9 cellular contexts compared by ENCODE assay signal in the genomic region with DNA sequence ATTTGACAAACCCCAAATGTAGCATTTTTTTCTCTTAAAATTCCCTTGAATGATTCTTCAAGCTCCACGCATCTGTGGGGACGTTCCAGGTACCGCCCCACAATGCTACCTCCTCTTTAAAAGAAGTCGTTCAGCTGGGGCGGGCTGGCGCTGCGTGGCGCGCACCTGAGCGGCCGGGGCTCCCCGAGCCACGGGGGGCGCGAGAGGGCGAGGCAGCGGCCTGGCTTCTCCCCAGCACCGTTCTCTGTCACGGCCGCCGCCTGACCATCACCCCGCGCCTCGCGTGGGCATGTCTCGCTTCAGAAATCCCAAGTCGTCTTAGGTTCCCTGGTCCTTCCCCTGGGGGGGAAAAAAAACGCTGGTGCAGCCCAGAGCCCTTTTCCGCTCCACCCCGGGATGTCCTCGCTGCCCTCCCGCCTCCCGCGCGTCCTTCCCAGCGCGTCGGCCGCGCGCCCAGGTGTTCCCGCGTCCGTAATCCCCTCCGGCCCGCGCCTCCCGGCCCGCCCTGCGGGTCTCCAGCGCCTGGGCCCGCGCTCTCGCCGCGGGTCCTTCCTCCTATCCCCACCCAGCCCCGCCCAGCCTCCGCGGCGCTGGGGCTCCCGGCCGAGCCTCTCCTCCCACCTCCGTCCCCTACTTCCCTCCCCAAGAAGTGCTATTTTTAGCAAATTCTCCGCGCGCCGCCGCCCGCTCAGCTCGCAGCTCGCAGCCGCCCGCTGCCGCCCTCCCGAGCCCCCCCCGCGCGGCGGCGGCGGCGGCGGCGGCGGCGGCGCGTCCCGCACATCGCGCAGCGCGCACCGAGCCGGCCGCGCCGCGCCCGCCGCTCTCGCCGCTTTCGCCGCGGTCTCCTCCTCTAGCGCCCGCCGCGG. TPM values are rescaled to one million over a fixed set of nuclear protein-coding genes. Genes with fewer than 3 reads are reported as not detected.
DNase-seq lines count a peak whose midpoint lies in the region; ATAC-seq and TF ChIP-seq lines count a peak whose summit lies in the region.
"Had no signal": no experiment of that assay in that cellular context is flagged by ENCODE, and none has a peak within 500 bp of the region (broad histone marks: within the 10 kb centered on the region; RNA-seq: fewer than 3 reads in every experiment).

No MANE protein-coding gene starts in this region.

- peaks cover 5% of the 10 kb centered on the region; the same call in 1 of the 2 replicates for H3K36me3 Mint-ChIP-seq in WTC11
- H3K36me3 Mint-ChIP-seq in neural progenitor cell: peaks cover 2% of the 10 kb centered on the region

- H4K20me1 ChIP-seq in neural progenitor cell (ENCODE audit: low read depth): peaks cover 3% of the 10 kb centered on the region

- peak in 1 of 2 donors; percentile 41 for TF ChIP-seq POLR2A in gastroesophageal sphincter (IDR thresholded peaks at IDR 0.05)

- WGBS in gastroesophageal sphincter (ENCODE audit: low coverage in 1 of 2), 2 donors: 0 to 17% methylated on average over 1 to 6 of the region's 110 CpGs

- peak; percentile 47 for DNase-seq in ELR (ENCODE audit: low read depth)
- peak; percentile 36 for DNase-seq in WTC11 (ENCODE audit: low spot score)
- peak; percentile 80 for DNase-seq in neural progenitor cell (ENCODE audit: low spot score)
- DNase-seq in NCI-H526 treated with DMSO at 0.1 percent for 48 hours (lab: John Stamatoyannopoulos, UW): no peak
- no peak for DNase-seq in HPDE6-E6E7 (ENCODE audit: extremely low spot score)

- H3K4me3 Mint-ChIP-seq in WTC11 (peak overlapping the region; percentile 82), neural progenitor cell (peak overlapping the region; percentile 90)

- H3K9me3 ChIP-seq in gastroesophageal sphincter (peaks cover 0 to 8% (median 0%) of the 10 kb centered on the region in 3 donors), neural progenitor cell (ENCODE audit: low read depth) (no peaks in the 10 kb centered on the region)

- CTCF ChIA-PET in WTC11 (lab: Charles Lee): interaction anchor here (0.7 to 1.6 kb wide), 3 partner anchors 22 to 380 kb away, joined by 3 to 5 read pairs (median 4); no protein-coding TSS in a partner anchor

- peaks cover 13% of the 10 kb centered on the region for H3K4me1 Mint-ChIP-seq in WTC11
- H3K4me1 Mint-ChIP-seq in neural progenitor cell: peaks cover 13% of the 10 kb centered on the region

- peak overlapping the region; percentile 81 to 98 for H3K4me3 ChIP-seq in gastroesophageal sphincter
- peak overlapping the region; percentile 69 for H3K4me3 ChIP-seq in neural progenitor cell

- POLR2A ChIA-PET in WTC11 (lab: Charles Lee): no interaction called here

- H3K4me2 ChIP-seq in neural progenitor cell: peak overlapping the region; percentile 96

- H3K27me3 Mint-ChIP-seq in WTC11 (ENCODE audit: low read depth) (peaks cover 51% of the 10 kb centered on the region), neural progenitor cell (ENCODE audit: insufficient read depth, low read depth) (peaks cover 18% of the 10 kb centered on the region)

- peak overlapping the region; percentile 98 for H2AFZ ChIP-seq in neural progenitor cell (replicated peaks)

- H3K4me1 ChIP-seq in gastroesophageal sphincter: peaks cover 0 to 18% (median 8%) of the 10 kb centered on the region in 3 donors
- H3K4me1 ChIP-seq in neural progenitor cell: no peaks in the 10 kb centered on the region

- no peak overlapping the region for H3K27ac Mint-ChIP-seq in WTC11
- no peak overlapping the region for H3K27ac Mint-ChIP-seq in neural progenitor cell

- H3F3A ChIP-seq in neural progenitor cell (ENCODE audit: low read depth): peaks cover 23% of the 10 kb centered on the region

- peak; percentile 39 for ATAC-seq in HG03175 (IDR thresholded peaks at IDR 0.05; ENCODE audit: unreplicated experiment)
- ATAC-seq in WTC11: peak; percentile 53
- ATAC-seq in gastroesophageal sphincter: peak; percentile 86
- ATAC-seq in GM18861 (IDR thresholded peaks at IDR 0.05; ENCODE audit: unreplicated experiment): no peak

- H3K27ac ChIP-seq in gastroesophageal sphincter (peak overlapping the region; percentile 88 to 94 (median 90)), neural progenitor cell (no peak overlapping the region)

- H3K36me3 ChIP-seq in gastroesophageal sphincter (no peaks in the 10 kb centered on the region), neural progenitor cell (no peaks in the 10 kb centered on the region)

- TF ChIP-seq CTCF in WTC11 (IDR thresholded peaks at IDR 0.05) (no peak), gastroesophageal sphincter (IDR thresholded peaks at IDR 0.05) (peak in 3 of 4 experiments; percentile 9 to 59 (median 29)), neural progenitor cell (IDR thresholded peaks at IDR 0.05) (no peak)

- no peak for TF ChIP-seq EP300 in gastroesophageal sphincter (IDR thresholded peaks at IDR 0.05)

- H3K79me2 ChIP-seq in neural progenitor cell (ENCODE audit: low read depth): no peaks in the 10 kb centered on the region

- H3K9ac ChIP-seq in neural progenitor cell: no peak overlapping the region

- H3K27me3 ChIP-seq in gastroesophageal sphincter (no peaks in the 10 kb centered on the region), neural progenitor cell (peaks cover 54% of the 10 kb centered on the region)

- H3K9me3 Mint-ChIP-seq in WTC11: peaks cover 7% of the 10 kb centered on the region
- peaks cover 16% of the 10 kb centered on the region for H3K9me3 Mint-ChIP-seq in neural progenitor cell

TF ChIP-seq in WTC11, 78 proteins besides CTCF, POLR2A, EP300 and RAD21 (continues in another document):
- TF ChIP-seq, protein P1, sequence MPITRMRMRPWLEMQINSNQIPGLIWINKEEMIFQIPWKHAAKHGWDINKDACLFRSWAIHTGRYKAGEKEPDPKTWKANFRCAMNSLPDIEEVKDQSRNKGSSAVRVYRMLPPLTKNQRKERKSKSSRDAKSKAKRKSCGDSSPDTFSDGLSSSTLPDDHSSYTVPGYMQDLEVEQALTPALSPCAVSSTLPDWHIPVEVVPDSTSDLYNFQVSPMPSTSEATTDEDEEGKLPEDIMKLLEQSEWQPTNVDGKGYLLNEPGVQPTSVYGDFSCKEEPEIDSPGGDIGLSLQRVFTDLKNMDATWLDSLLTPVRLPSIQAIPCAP (CRISPR knock-in tag; IDR thresholded peaks at IDR 0.05): no peak
- TF ChIP-seq, protein P2, sequence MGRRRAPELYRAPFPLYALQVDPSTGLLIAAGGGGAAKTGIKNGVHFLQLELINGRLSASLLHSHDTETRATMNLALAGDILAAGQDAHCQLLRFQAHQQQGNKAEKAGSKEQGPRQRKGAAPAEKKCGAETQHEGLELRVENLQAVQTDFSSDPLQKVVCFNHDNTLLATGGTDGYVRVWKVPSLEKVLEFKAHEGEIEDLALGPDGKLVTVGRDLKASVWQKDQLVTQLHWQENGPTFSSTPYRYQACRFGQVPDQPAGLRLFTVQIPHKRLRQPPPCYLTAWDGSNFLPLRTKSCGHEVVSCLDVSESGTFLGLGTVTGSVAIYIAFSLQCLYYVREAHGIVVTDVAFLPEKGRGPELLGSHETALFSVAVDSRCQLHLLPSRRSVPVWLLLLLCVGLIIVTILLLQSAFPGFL (CRISPR knock-in tag; IDR thresholded peaks at IDR 0.05; ENCODE audit: borderline replicate concordance): no peak
- TF ChIP-seq RELA (CRISPR knock-in tag; IDR thresholded peaks at IDR 0.05; ENCODE audit: borderline replicate concordance) (no peak), SP1 (CRISPR knock-in tag; conservative IDR thresholded peaks at IDR 0.05) (0 out of 2 replicates have a peak, but pooled peaks have one; percentile 21), ZNF396 (CRISPR knock-in tag; IDR thresholded peaks at IDR 0.05; ENCODE audit: borderline replicate concordance) (no peak), TP53 (CRISPR knock-in tag; IDR thresholded peaks at IDR 0.05) (no peak)
- TF ChIP-seq, protein P3, sequence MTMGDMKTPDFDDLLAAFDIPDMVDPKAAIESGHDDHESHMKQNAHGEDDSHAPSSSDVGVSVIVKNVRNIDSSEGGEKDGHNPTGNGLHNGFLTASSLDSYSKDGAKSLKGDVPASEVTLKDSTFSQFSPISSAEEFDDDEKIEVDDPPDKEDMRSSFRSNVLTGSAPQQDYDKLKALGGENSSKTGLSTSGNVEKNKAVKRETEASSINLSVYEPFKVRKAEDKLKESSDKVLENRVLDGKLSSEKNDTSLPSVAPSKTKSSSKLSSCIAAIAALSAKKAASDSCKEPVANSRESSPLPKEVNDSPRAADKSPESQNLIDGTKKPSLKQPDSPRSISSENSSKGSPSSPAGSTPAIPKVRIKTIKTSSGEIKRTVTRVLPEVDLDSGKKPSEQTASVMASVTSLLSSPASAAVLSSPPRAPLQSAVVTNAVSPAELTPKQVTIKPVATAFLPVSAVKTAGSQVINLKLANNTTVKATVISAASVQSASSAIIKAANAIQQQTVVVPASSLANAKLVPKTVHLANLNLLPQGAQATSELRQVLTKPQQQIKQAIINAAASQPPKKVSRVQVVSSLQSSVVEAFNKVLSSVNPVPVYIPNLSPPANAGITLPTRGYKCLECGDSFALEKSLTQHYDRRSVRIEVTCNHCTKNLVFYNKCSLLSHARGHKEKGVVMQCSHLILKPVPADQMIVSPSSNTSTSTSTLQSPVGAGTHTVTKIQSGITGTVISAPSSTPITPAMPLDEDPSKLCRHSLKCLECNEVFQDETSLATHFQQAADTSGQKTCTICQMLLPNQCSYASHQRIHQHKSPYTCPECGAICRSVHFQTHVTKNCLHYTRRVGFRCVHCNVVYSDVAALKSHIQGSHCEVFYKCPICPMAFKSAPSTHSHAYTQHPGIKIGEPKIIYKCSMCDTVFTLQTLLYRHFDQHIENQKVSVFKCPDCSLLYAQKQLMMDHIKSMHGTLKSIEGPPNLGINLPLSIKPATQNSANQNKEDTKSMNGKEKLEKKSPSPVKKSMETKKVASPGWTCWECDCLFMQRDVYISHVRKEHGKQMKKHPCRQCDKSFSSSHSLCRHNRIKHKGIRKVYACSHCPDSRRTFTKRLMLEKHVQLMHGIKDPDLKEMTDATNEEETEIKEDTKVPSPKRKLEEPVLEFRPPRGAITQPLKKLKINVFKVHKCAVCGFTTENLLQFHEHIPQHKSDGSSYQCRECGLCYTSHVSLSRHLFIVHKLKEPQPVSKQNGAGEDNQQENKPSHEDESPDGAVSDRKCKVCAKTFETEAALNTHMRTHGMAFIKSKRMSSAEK (CRISPR knock-in tag; IDR thresholded peaks at IDR 0.05; ENCODE audit: borderline replicate concordance): no peak
- TF ChIP-seq, protein P4, sequence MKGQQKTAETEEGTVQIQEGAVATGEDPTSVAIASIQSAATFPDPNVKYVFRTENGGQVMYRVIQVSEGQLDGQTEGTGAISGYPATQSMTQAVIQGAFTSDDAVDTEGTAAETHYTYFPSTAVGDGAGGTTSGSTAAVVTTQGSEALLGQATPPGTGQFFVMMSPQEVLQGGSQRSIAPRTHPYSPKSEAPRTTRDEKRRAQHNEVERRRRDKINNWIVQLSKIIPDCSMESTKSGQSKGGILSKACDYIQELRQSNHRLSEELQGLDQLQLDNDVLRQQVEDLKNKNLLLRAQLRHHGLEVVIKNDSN (CRISPR knock-in tag; IDR thresholded peaks at IDR 0.05): no peak
- TF ChIP-seq, protein P5, sequence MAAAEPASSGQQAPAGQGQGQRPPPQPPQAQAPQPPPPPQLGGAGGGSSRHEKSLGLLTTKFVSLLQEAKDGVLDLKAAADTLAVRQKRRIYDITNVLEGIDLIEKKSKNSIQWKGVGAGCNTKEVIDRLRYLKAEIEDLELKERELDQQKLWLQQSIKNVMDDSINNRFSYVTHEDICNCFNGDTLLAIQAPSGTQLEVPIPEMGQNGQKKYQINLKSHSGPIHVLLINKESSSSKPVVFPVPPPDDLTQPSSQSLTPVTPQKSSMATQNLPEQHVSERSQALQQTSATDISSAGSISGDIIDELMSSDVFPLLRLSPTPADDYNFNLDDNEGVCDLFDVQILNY (CRISPR knock-in tag; IDR thresholded peaks at IDR 0.05): no peak

RNA-seq across cellular contexts. Expression of a gene that starts 58.8 kb away (rescaled TPM):
- total RNA-seq in WTC11 (2021) (not detected in 3 replicates), gastroesophageal sphincter (not detected), neural progenitor cell (ENCODE audit: low replicate concordance) (not detected in 2 replicates)
- total RNA-seq: T-helper 2 cell treated with Interferon-gamma antibody and Interleukin-4, amounts not matched to agents 100 ng/mL and 5 ng/mL, for 36 hours had no signal

Comparison
In these comparisons a context has a peak if more than half of its experiments do, and no peak if none do; other contexts are left out.
1. DNase-seq: peak in ELR (single experiment), WTC11 (single experiment) and neural progenitor cell (single experiment); none in NCI-H526 treated with DMSO at 0.1 percent for 48 hours (single experiment) and HPDE6-E6E7 (single experiment).
2. CTCF ChIP-seq: peak in gastroesophageal sphincter (3 of 4); none in WTC11 (single experiment) and neural progenitor cell (single experiment).